Comparison of ENCODE assay signal across 29 cellular contexts in the genomic region with DNA sequence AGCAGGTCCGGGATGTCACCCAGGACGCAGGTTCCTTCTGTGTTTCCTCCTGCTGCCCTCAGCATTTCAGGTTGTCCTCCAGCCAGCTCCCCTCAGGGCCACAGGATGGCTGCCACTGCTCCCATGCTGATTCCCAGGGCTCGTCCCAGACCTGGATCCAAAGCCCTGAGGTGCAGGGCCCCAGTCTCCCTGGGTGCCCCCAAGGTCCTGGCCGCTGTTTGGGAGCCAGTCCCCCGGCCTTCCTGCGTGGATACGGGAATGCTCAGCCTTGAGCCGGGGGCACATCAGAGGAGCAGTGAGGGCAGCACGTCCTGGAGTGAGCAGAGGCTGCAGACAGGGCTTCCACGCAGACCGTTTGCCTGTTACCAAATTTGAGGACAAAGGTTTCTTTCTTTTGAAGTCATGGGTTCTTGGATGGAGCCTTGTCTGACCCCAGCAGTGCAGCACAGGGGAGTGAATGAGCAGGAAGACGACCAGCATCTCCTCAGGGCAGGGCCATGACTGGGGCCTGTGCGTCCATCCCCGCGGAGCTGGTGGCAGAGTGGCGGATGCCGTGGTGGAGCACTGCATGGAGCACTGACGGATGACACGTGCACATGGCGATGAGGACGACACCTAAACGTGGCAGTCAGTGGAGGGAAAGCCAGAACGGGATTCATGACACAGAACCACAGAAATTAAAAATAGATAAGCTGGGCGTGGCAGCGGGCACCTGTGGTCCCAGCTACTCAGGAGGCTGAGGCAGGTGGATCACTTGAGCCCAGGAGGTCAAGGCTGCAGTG. TPM values are rescaled to one million over a fixed set of nuclear protein-coding genes. Genes with fewer than 3 reads are reported as not detected.
DNase-seq lines count a peak whose midpoint lies in the region; ATAC-seq, FAIRE-seq and TF ChIP-seq lines count a peak whose summit lies in the region.
"Had no signal": no experiment of that assay in that cellular context is flagged by ENCODE, and none has a peak within 500 bp of the region (broad histone marks: within the 10 kb centered on the region; RNA-seq: fewer than 3 reads in every experiment).

No MANE protein-coding gene starts in this region.

- no peak for TF ChIP-seq EP300 in H1 (IDR thresholded peaks at IDR 0.05; ENCODE audit: borderline replicate concordance in 1 of 2, low read depth in 2 of 2, low read length in 2 of 2)

- no peak overlapping the region for H3K4me3 ChIP-seq in H1 (ENCODE audit: extremely low read depth in 1 of 4, insufficient read depth in 2 of 4, low read depth in 3 of 4, low read length in 4 of 4)
- no peak overlapping the region for H3K4me3 ChIP-seq in neural progenitor cell
- no peak overlapping the region for H3K4me3 ChIP-seq in uterus
- H3K4me3 ChIP-seq in PC-3 (ENCODE audit: low read length): no peak overlapping the region
- H3K4me3 ChIP-seq in foreskin fibroblast (ENCODE audit: low read depth in 1 of 2, low read length in 2 of 2): no peak overlapping the region
- H3K4me3 ChIP-seq: A549, hepatocyte, SJCRH30, smooth muscle cell, tibial artery had no signal

- H3K4me2 ChIP-seq in H1 (ENCODE audit: insufficient read depth in 1 of 2, low read depth in 2 of 2, low read length in 2 of 2) (no peak overlapping the region), neural progenitor cell (no peak overlapping the region), PC-3 (ENCODE audit: low read length) (no peak overlapping the region)
- H3K4me2 ChIP-seq: A549, hepatocyte, smooth muscle cell had no signal

- H3F3A ChIP-seq in neural progenitor cell (ENCODE audit: low read depth) (peaks cover 17% of the 10 kb centered on the region), PC-3 (ENCODE audit: low read length, unreplicated experiment) (no peaks in the 10 kb centered on the region)

- TF ChIP-seq CTCF in H1 (IDR thresholded peaks at IDR 0.05; ENCODE audit: control extremely low read depth in 1 of 3, insufficient read depth in 1 of 3, low read depth in 1 of 3, low read length in 3 of 3) (no peak), neural progenitor cell (IDR thresholded peaks at IDR 0.05) (no peak), uterus (IDR thresholded peaks at IDR 0.05) (no peak), PC-3 (conservative IDR thresholded peaks at IDR 0.05; ENCODE audit: low read depth, low read length) (no peak), foreskin fibroblast (IDR thresholded peaks at IDR 0.05; ENCODE audit: low read depth, low read length) (no peak)

- H2BK12ac ChIP-seq in H1 (ENCODE audit: low read depth, low read length): 0 out of 2 replicates have a peak overlapping the region, but pooled peaks have one; percentile 27

- H3K9me3 Mint-ChIP-seq in neural progenitor cell: no peaks in the 10 kb centered on the region
- H3K9me3 Mint-ChIP-seq: activated B cell treated with CpG ODN at 0.5 μM for 24 hours; dendritic cell treated with granulocyte-macrophage colony-stimulating factor and Interleukin-4, amounts not matched to agents 40 ng/mL and 50 ng/mL, for 4 days; immature natural killer cell had no signal

- no peak overlapping the region for H4K91ac ChIP-seq in H1 (replicated peaks; ENCODE audit: insufficient read length, low read length)

- no peak overlapping the region for H2BK120ac ChIP-seq in H1 (replicated peaks; ENCODE audit: low read depth, low read length)

- FAIRE-seq in H1 (lab: Jason Lieb, UNC): no peak
- FAIRE-seq: A549, bronchial epithelial cell, RCC 7860 had no signal

- H3K27ac Mint-ChIP-seq in neural progenitor cell: peak overlapping the region; percentile 93

- H4K8ac ChIP-seq in H1 (ENCODE audit: extremely low read depth, insufficient read depth, low read length): no peak overlapping the region

- no peak overlapping the region for H3K4me3 Mint-ChIP-seq in neural progenitor cell
- H3K4me3 Mint-ChIP-seq: activated B cell treated with CpG ODN at 0.5 μM for 24 hours; dendritic cell treated with granulocyte-macrophage colony-stimulating factor and Interleukin-4, amounts not matched to agents 40 ng/mL and 50 ng/mL, for 4 days had no signal

- peaks cover 0 to 4% of the 10 kb centered on the region in 2 experiments for H4K20me1 ChIP-seq in H1 (replicated peaks in 1 of 2; ENCODE audit: control insufficient read depth in 1 of 2, insufficient read depth in 2 of 2, low read length in 2 of 2)
- H4K20me1 ChIP-seq in neural progenitor cell (ENCODE audit: low read depth): no peaks in the 10 kb centered on the region
- H4K20me1 ChIP-seq in PC-3 (ENCODE audit: low read length): no peaks in the 10 kb centered on the region

- H3K27me3 ChIP-seq in H1 (replicated peaks in 1 of 4; ENCODE audit: control insufficient read depth in 3 of 4, extremely low read depth in 1 of 4, insufficient read depth in 3 of 4, low read length in 3 of 4) (no peaks in the 10 kb centered on the region; a peak in 1 of 7 replicates), neural progenitor cell (no peaks in the 10 kb centered on the region), uterus (no peaks in the 10 kb centered on the region), PC-3 (ENCODE audit: low read length) (peaks cover 10% of the 10 kb centered on the region; the same call in 1 of the 2 replicates)
- H3K27me3 ChIP-seq: hepatocyte, SJCRH30, tibial artery had no signal

- peaks cover 0 to 2% (median 0%) of the 10 kb centered on the region in 4 experiments; a peak in 1 of 7 replicates for H3K4me1 ChIP-seq in H1 (replicated peaks in 1 of 4; ENCODE audit: control insufficient read depth in 3 of 4, insufficient read depth in 4 of 4, low read length in 3 of 4)
- H3K4me1 ChIP-seq in neural progenitor cell: peaks cover 13% of the 10 kb centered on the region
- H3K4me1 ChIP-seq in uterus: peaks cover 5 to 9% of the 10 kb centered on the region in 2 donors
- H3K4me1 ChIP-seq in PC-3 (ENCODE audit: insufficient read depth, low read length): peaks cover 8% of the 10 kb centered on the region; the same call in 1 of the 2 replicates

- H2BK5ac ChIP-seq in H1 (ENCODE audit: low read depth, low read length): no peak overlapping the region

- no peak overlapping the region for H3K14ac ChIP-seq in H1 (ENCODE audit: insufficient read length)

- H3K9me3 ChIP-seq in H1 (ENCODE audit: insufficient read depth in 2 of 2, low read depth in 1 of 2, low read length in 1 of 2) (no peaks in the 10 kb centered on the region), neural progenitor cell (ENCODE audit: low read depth) (no peaks in the 10 kb centered on the region), uterus (no peaks in the 10 kb centered on the region), PC-3 (ENCODE audit: low read length) (no peaks in the 10 kb centered on the region)
- H3K9me3 ChIP-seq: A549, neutrophil, SJCRH30, tibial artery had no signal

- H3K79me1 ChIP-seq in H1 (ENCODE audit: low read depth, low read length): no peaks in the 10 kb centered on the region

- POLR2A ChIA-PET in H1 (lab: Charles Lee; ENCODE audit: partially characterized antibody): no interaction called here
- POLR2A ChIA-PET in PC-3 (lab: Charles Lee; ENCODE audit: unreplicated experiment): no interaction called here

- ATAC-seq in PC-3 (no peak), HG02938 (IDR thresholded peaks at IDR 0.05; ENCODE audit: unreplicated experiment) (no peak)
- ATAC-seq: A549 had no signal

- no peaks in the 10 kb centered on the region for H3K36me3 ChIP-seq in H1 (ENCODE audit: control insufficient read depth in 2 of 4, insufficient read depth in 4 of 4, low read length in 3 of 4)
- no peaks in the 10 kb centered on the region for H3K36me3 ChIP-seq in neural progenitor cell
- no peaks in the 10 kb centered on the region for H3K36me3 ChIP-seq in uterus
- H3K36me3 ChIP-seq in PC-3 (ENCODE audit: low read depth, low read length): no peaks in the 10 kb centered on the region
- H3K36me3 ChIP-seq: neutrophil, SJCRH30, tibial artery had no signal

- no peak overlapping the region for H3K4ac ChIP-seq in H1 (replicated peaks; ENCODE audit: insufficient read length, low read depth, low read length)

- no TSS peak for BruUV-seq in PC-3 (replicated peaks; lab: Mats Ljungman, UMichigan)

- 89% methylated on average over 25 of the region's 25 CpGs; no CpG with 5 or more reads in 1 of the 2 experiments for WGBS in H1 (ENCODE audit: extremely low coverage in 1 of 2, insufficient coverage in 1 of 2, insufficient read length in 1 of 2, insufficient replicate concordance in 2 of 2, low coverage in 1 of 2, low lambda C conversion rate in 2 of 2, missing lambda C conversion rate in 1 of 2), 2 experiments

- intact Hi-C loops in uterus (cut with DNase I; ENCODE audit: low total_unique reads) (loop anchor here (10.0 kb wide), 1 partner anchor 104 kb away; no protein-coding TSS in a partner anchor), PC-3 (cut with micrococcal nuclease) (loop anchor here (10.0 kb wide), 1 partner anchor 276 kb away; no protein-coding TSS in a partner anchor)

- H3K79me2 ChIP-seq in H1 (ENCODE audit: control insufficient read depth in 1 of 2, insufficient read depth in 2 of 2, low read length in 2 of 2): no peaks in the 10 kb centered on the region
- no peaks in the 10 kb centered on the region for H3K79me2 ChIP-seq in neural progenitor cell (ENCODE audit: low read depth)
- no peaks in the 10 kb centered on the region for H3K79me2 ChIP-seq in PC-3 (ENCODE audit: low read length)
- H3K79me2 ChIP-seq: hepatocyte had no signal

- H2BK15ac ChIP-seq in H1 (ENCODE audit: low read length): no peak overlapping the region

- peak; percentile 48 for DNase-seq in activated effector memory CD4-positive, alpha-beta T cell treated with anti-CD3 and anti-CD28 coated beads, Interleukin-2, amount 50 U/mL, for 16 hours
- DNase-seq in activated effector memory CD4-positive, alpha-beta T cell treated with Interleukin-2 at 50 U/mL for 16 hours: no peak
- no peak for DNase-seq in H1 (ENCODE audit: low read depth in 1 of 2, low spot score in 2 of 2)
- no peak for DNase-seq in neural progenitor cell (ENCODE audit: low spot score)
- DNase-seq in uterus: peak; percentile 4 to 12
- DNase-seq in PC-3: no peak
- no peak for DNase-seq in foreskin fibroblast
- DNase-seq: activated B cell treated with CpG ODN at 0.5 μM for 24 hours; activated CD4-positive, alpha-beta T cell treated with anti-CD3 and anti-CD28 coated beads, Interleukin-2, amount 50 U/mL, for 4 hours; activated naive CD4-positive, alpha-beta T cell treated with Interleukin-2 at 50 U/mL for 16 hours; amniotic stem cell; C1 segment of cervical spinal cord; Calu3; immature natural killer cell; NCI-H1417; NCI-H524; NK-92 treated with Interleukin-12 subunit alpha and Interleukin-12 subunit beta, amount 100 ng/mL, for 24 hours; SJCRH30; stimulated activated CD4-positive, alpha-beta T cell treated with anti-CD3 and anti-CD28 coated beads, Interleukin-2, amount 100 ng/mL, for 48 hours; stimulated activated naive CD4-positive, alpha-beta T cell treated with Interleukin-2 at 50 U/mL for 16 hours had no signal

- no peak overlapping the region for H3K9ac ChIP-seq in H1 (replicated peaks in 1 of 4; ENCODE audit: extremely low read depth in 1 of 4, low read depth in 3 of 4, low read length in 3 of 4)
- H3K9ac ChIP-seq in neural progenitor cell: no peak overlapping the region
- H3K9ac ChIP-seq in PC-3 (ENCODE audit: low read length): no peak overlapping the region

- no peaks in the 10 kb centered on the region for H3K9me2 ChIP-seq in PC-3 (replicated peaks; ENCODE audit: low read length)

- peaks cover 51% of the 10 kb centered on the region for H3K4me1 Mint-ChIP-seq in neural progenitor cell

- H3K56ac ChIP-seq in H1 (replicated peaks; ENCODE audit: insufficient read length, low read depth, low read length): no peak overlapping the region

- no peak overlapping the region for H3K23ac ChIP-seq in H1 (ENCODE audit: insufficient read length)

- H3K18ac ChIP-seq in H1 (ENCODE audit: extremely low read depth, low read length): no peak overlapping the region

- CTCF ChIA-PET in H1 (lab: Charles Lee; ENCODE audit: partially characterized antibody): interaction anchor here (0.6 to 3.8 kb wide), 4 partner anchors 10 to 989 kb away, joined by 3 to 19 read pairs (median 4); no protein-coding TSS in a partner anchor
- CTCF ChIA-PET in PC-3 (lab: Charles Lee): no interaction called here

- TF ChIP-seq POLR2A in H1 (IDR thresholded peaks at IDR 0.05; ENCODE audit: control extremely low read depth in 1 of 2, low read depth in 2 of 2, low read length in 2 of 2) (no peak), uterus (IDR thresholded peaks at IDR 0.05) (no peak)

- H3K27ac ChIP-seq in H1 (ENCODE audit: low read depth, low read length) (no peak overlapping the region), neural progenitor cell (no peak overlapping the region), uterus (no peak overlapping the region), PC-3 (ENCODE audit: low read length) (no peak overlapping the region)
- H3K27ac ChIP-seq: A549, hepatocyte, SJCRH30 had no signal

- peaks cover 5% of the 10 kb centered on the region for H3K23me2 ChIP-seq in H1 (ENCODE audit: low read depth, low read length)

- H2BK20ac ChIP-seq in H1 (ENCODE audit: low read length): no peak overlapping the region

- H2AFZ ChIP-seq in H1 (ENCODE audit: low read length) (no peak overlapping the region), neural progenitor cell (replicated peaks) (no peak overlapping the region), PC-3 (ENCODE audit: low read length) (no peak overlapping the region)
- H2AFZ ChIP-seq: hepatocyte had no signal

- no peaks in the 10 kb centered on the region for H3K36me3 Mint-ChIP-seq in neural progenitor cell
- H3K36me3 Mint-ChIP-seq: immature natural killer cell had no signal

- H3K27me3 Mint-ChIP-seq in neural progenitor cell (ENCODE audit: insufficient read depth, low read depth): peaks cover 20% of the 10 kb centered on the region
- H3K27me3 Mint-ChIP-seq: activated B cell treated with CpG ODN at 0.5 μM for 24 hours had no signal

- no peak overlapping the region for H4K5ac ChIP-seq in H1 (ENCODE audit: insufficient read length, low read depth, low read length)

- H2AK5ac ChIP-seq in H1 (ENCODE audit: low read depth, low read length): no peak overlapping the region

- TF ChIP-seq RAD21 in H1 (IDR thresholded peaks at IDR 0.05 in 1 of 2, conservative IDR thresholded peaks at IDR 0.05 in 1 of 2; ENCODE audit: low read depth in 2 of 2, low read length in 2 of 2): no peak

RNA-seq across cellular contexts. Expression of gene CACNA2D4, which starts 12.6 kb away (rescaled TPM):
- total RNA-seq in H1 (2021; fragmentation: NEBNext Ultra II Directional; extraction: Animal tissue kit (Norgen Biotek cat#: 25700)): 0.88 TPM in 1 of 2 replicates, not detected in the other
- polyA plus RNA-seq in H1 (2011; rRNA removed): 0.44 and 0.60 TPM in 2 replicates
- 0.94 TPM for polyA plus RNA-seq in H1 (2011; cell fraction: cytosol; rRNA removed)
- 2.4 TPM for polyA plus RNA-seq in H1 (2011; cell fraction: nucleus; rRNA removed)
- 0.25 to 0.76 TPM (median 0.49 TPM) in 4 replicates for polyA plus RNA-seq in H1 (2012, experiment 1 of 2)
- polyA plus RNA-seq in H1 (2012, experiment 2 of 2): not detected
- polyA plus RNA-seq in H1 (2013, experiment 1 of 2): 0.12 TPM
- 0.04 TPM for polyA plus RNA-seq in H1 (2013, experiment 2 of 2)
- 0.54 and 1.3 TPM in 2 replicates for polyA minus RNA-seq in H1 (2011; rRNA and poly(A)+ RNA removed)
- polyA minus RNA-seq in H1 (2011; cell fraction: cytosol; rRNA and poly(A)+ RNA removed): not detected
- polyA minus RNA-seq in H1 (2011; cell fraction: nucleus; rRNA and poly(A)+ RNA removed): 3.4 TPM
- 3.0 and 8.5 TPM in 2 replicates for total RNA-seq in neural progenitor cell (ENCODE audit: low replicate concordance)
- 1 to 10 TPM in 3 of 4 donors, not detected in 1; 2.6 to 4.1 (median 4.0) TPM for total RNA-seq in uterus
- not detected in 2 replicates for total RNA-seq in PC-3 (2014; rRNA removed)
- total RNA-seq: bronchial epithelial cell, smooth muscle cell had no signal
- polyA plus RNA-seq: A549 had no signal

Comparison
In these comparisons a context has a peak if more than half of its experiments do, and no peak if none do; other contexts are left out.
1. DNase-seq: peak in activated effector memory CD4-positive, alpha-beta T cell treated with anti-CD3 and anti-CD28 coated beads, Interleukin-2, amount 50 U/mL, for 16 hours (single experiment) and uterus (2 of 2); none in activated effector memory CD4-positive, alpha-beta T cell treated with Interleukin-2 at 50 U/mL for 16 hours (single experiment), H1 (0 of 2), neural progenitor cell (single experiment), PC-3 (single experiment) and foreskin fibroblast (0 of 2).